1 cellular context compared by ENCODE assay signal in the genomic region with DNA sequence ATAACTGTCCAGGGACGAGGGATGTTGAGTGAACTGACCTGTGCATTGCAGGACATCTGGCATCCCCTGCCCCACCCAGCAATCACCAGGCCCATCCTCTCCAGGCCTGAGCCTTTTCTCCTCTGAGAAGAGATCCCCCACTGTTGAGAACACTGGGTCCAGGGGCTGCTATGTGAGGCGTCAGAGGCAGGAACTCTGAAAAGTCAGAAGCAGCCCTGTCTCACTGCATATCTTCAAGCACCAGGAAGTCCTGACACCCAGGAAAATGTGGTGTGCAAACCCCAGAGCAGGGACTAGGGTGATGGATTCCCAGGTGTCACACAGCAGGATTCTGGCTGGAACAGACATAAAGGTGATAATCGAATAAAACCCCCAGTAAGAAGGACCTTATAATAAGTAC.
TF ChIP-seq lines count a peak whose summit lies in the region.

No MANE protein-coding gene starts in this region.

TF ChIP-seq in HepG2, 621 proteins besides CTCF, POLR2A, EP300 and RAD21:
- TF ChIP-seq ZNF616 (CRISPR knock-in tag; IDR thresholded peaks at IDR 0.05; ENCODE audit: low read depth) = no peak
- TF ChIP-seq ZNF317 (CRISPR knock-in tag; IDR thresholded peaks at IDR 0.05) = no peak
- TF ChIP-seq ZNF569 (CRISPR knock-in tag; IDR thresholded peaks at IDR 0.05; ENCODE audit: borderline replicate concordance) = no peak
